9 cellular contexts compared by ENCODE assay signal in the genomic region with DNA sequence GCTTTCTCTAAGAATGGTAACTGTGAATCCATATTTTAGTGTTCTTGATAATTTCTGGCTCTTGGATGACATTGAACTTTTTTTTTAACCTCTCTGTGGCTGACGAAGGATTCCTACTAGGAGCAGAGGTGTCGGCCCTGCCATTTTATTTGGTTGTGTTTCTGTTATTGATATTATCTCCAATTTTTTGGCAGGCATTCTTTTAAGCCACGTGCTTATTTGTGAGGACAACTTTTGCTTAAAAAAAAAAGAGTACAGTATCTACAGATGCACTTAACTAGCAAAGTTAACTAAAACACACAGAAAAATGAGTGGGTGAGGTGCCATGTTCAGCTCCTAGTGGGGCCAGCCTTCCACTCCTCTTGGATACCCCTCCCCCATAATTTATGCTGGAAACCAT. TPM values are rescaled to one million over a fixed set of nuclear protein-coding genes. Genes with fewer than 3 reads are reported as not detected.
DNase-seq lines count a peak whose midpoint lies in the region; ATAC-seq, FAIRE-seq and TF ChIP-seq lines count a peak whose summit lies in the region.
"Had no signal": no experiment of that assay in that cellular context is flagged by ENCODE, and none has a peak within 500 bp of the region (broad histone marks: within the 10 kb centered on the region; RNA-seq: fewer than 3 reads in every experiment).

No MANE protein-coding gene starts in this region.

- H4K20me1 ChIP-seq in GM23248 (ENCODE audit: insufficient read depth) (no peaks in the 10 kb centered on the region), endothelial cell of umbilical vein (replicated peaks; ENCODE audit: control insufficient read depth, extremely low read depth, insufficient read depth, low read length) (no peaks in the 10 kb centered on the region)

- H3K36me3 ChIP-seq in GM23248 (ENCODE audit: low read depth) = no peaks in the 10 kb centered on the region
- H3K36me3 ChIP-seq in endothelial cell of umbilical vein (ENCODE audit: control insufficient read depth in 2 of 2, extremely low read depth in 1 of 2, insufficient read depth in 2 of 2, low read length in 2 of 2) = peaks cover 0 to 6% of the 10 kb centered on the region in 2 experiments

- H3K4me3 ChIP-seq in GM23248 (peak overlapping the region; percentile 86), endothelial cell of umbilical vein (replicated peaks in 1 of 3; ENCODE audit: insufficient read depth in 1 of 3, low read depth in 1 of 3, low read length in 3 of 3) (peak overlapping the region; percentile 41 to 83 (median 69)), retinal pigment epithelial cell (ENCODE audit: low read length) (peak overlapping the region; percentile 58)

- H3K27ac ChIP-seq in GM23248 (peak overlapping the region; percentile 1; the same call in 1 of the 2 replicates), endothelial cell of umbilical vein (ENCODE audit: insufficient read depth, low read depth, low read length) (no peak overlapping the region)

- DNase-seq in GM23248 (no peak), OCI-M1 (lab: John Stamatoyannopoulos, UW) (peak; percentile 75), endothelial cell of umbilical vein (ENCODE audit: low read depth, low spot score) (no peak), retinal pigment epithelial cell (ENCODE audit: low read depth) (no peak), kidney tubule cell (ENCODE audit: low spot score) (no peak)
- DNase-seq: NCI-H2081 treated with DMSO at 0.1 percent for 48 hours had no signal

- H3K27me3 ChIP-seq in GM23248 (replicated peaks; ENCODE audit: insufficient read depth) (no peaks in the 10 kb centered on the region), endothelial cell of umbilical vein (ENCODE audit: control insufficient read depth in 2 of 2, insufficient read depth in 2 of 2, low read length in 2 of 2) (peaks cover 0 to 2% of the 10 kb centered on the region in 2 experiments)

- no peaks in the 10 kb centered on the region for H3K9me1 ChIP-seq in endothelial cell of umbilical vein (replicated peaks; ENCODE audit: control insufficient read depth, extremely low read depth, insufficient read depth, low read length)

- H3K9me3 ChIP-seq in GM23248 (ENCODE audit: low read depth) = no peaks in the 10 kb centered on the region
- H3K9me3 ChIP-seq in endothelial cell of umbilical vein (replicated peaks; ENCODE audit: control insufficient read depth, insufficient read depth, low read length) = no peaks in the 10 kb centered on the region

- ATAC-seq in GM18873 (IDR thresholded peaks at IDR 0.05; ENCODE audit: low FRiP score, unreplicated experiment) (no peak), GM21717 (IDR thresholded peaks at IDR 0.05; ENCODE audit: unreplicated experiment) (no peak), GM19328 (IDR thresholded peaks at IDR 0.05; ENCODE audit: unreplicated experiment) (no peak)

- no peak for TF ChIP-seq POLR2A in endothelial cell of umbilical vein (IDR thresholded peaks at IDR 0.05; ENCODE audit: low read depth, low read length)

- dilution Hi-C loops in endothelial cell of umbilical vein (cut with MboI; ENCODE audit: extremely low pct_ligation_motif_present, low sequenced_read_pairs) = no loop called here

- H3K4me2 ChIP-seq in GM23248 (ENCODE audit: unreplicated experiment) (peak overlapping the region; percentile 90), endothelial cell of umbilical vein (ENCODE audit: insufficient read depth, low read length) (peak overlapping the region; percentile 78)

- H3K79me2 ChIP-seq in GM23248 (ENCODE audit: insufficient read depth) = 0 out of 2 replicates have a peak, but pooled peaks cover 9% of the 10 kb centered on the region
- H3K79me2 ChIP-seq in endothelial cell of umbilical vein (ENCODE audit: control insufficient read depth, insufficient read depth, low read length) = no peaks in the 10 kb centered on the region

- CTCF ChIA-PET in endothelial cell of umbilical vein (lab: Charles Lee) = interaction anchor here (0.7 to 7.3 kb wide), 3 partner anchors 15 to 110 kb away, joined by 3 to 270 read pairs (median 14); a partner anchor contains a TSS

- TF ChIP-seq CTCF in endothelial cell of umbilical vein (IDR thresholded peaks at IDR 0.05; ENCODE audit: extremely low read depth in 1 of 2, insufficient read depth in 1 of 2, low read depth in 1 of 2, low read length in 2 of 2) (no peak), retinal pigment epithelial cell (conservative IDR thresholded peaks at IDR 0.05; ENCODE audit: low read depth, low read length) (no peak)

- POLR2A ChIA-PET in endothelial cell of umbilical vein (lab: Charles Lee) = no interaction called here

- WGBS in GM23248 (ENCODE audit: low coverage in 1 of 2, low lambda C conversion rate in 2 of 2, missing lambda C conversion rate in 2 of 2), 2 experiments = 7 to 12% methylated on average over 3 of the region's 3 CpGs

- H3K9ac ChIP-seq in GM23248 (peak overlapping the region; percentile 66), endothelial cell of umbilical vein (replicated peaks; ENCODE audit: extremely low read depth, insufficient read depth, low read length) (peak overlapping the region; percentile 75)

- no peaks in the 10 kb centered on the region for H3K9me2 ChIP-seq in GM23248 (ENCODE audit: insufficient read depth)

- H3F3A ChIP-seq in GM23248 (ENCODE audit: insufficient read depth) = peaks cover 11% of the 10 kb centered on the region; the same call in 1 of the 2 replicates

- BruUV-seq in endothelial cell of umbilical vein (replicated peaks; lab: Mats Ljungman, UMichigan) = TSS peak; percentile 40

- in situ Hi-C loops in GM23248 (cut with MboI) = no loop called here

- peaks cover 18% of the 10 kb centered on the region for H3K4me1 ChIP-seq in GM23248 (ENCODE audit: insufficient read depth)
- H3K4me1 ChIP-seq in endothelial cell of umbilical vein (ENCODE audit: control insufficient read depth, extremely low read depth, insufficient read depth, low read length) = peaks cover 16% of the 10 kb centered on the region

- H2AFZ ChIP-seq in GM23248 (peak overlapping the region; percentile 84), endothelial cell of umbilical vein (ENCODE audit: low read depth, low read length) (peak overlapping the region; percentile 93)

- peak; percentile 77 for FAIRE-seq in endothelial cell of umbilical vein (lab: Jason Lieb, UNC)

- intact Hi-C loops in endothelial cell of umbilical vein (cut with micrococcal nuclease) = no loop called here

TF ChIP-seq in endothelial cell of umbilical vein, 7 proteins besides CTCF, POLR2A, EP300 and RAD21 (continues in another document):
- TF ChIP-seq POLR2AphosphoS5 (IDR thresholded peaks at IDR 0.05; ENCODE audit: insufficient read depth, low read depth, low read length) = no peak
- no peak for TF ChIP-seq MYC (IDR thresholded peaks at IDR 0.05; ENCODE audit: low read depth, low read length)
- TF ChIP-seq GATA2 (IDR thresholded peaks at IDR 0.05; ENCODE audit: insufficient read depth, insufficient read length, low read depth, low read length) = no peak
- TF ChIP-seq FOS (IDR thresholded peaks at IDR 0.05; ENCODE audit: borderline replicate concordance, insufficient read depth, low read length) = no peak

RNA-seq across cellular contexts. Expression of a gene that starts 1.1 kb away (rescaled TPM):
- total RNA-seq in GM23248 (2014; rRNA removed; shearing (Covaris generic)) = 9.7 and 14.7 TPM in 2 replicates
- 3.7 and 4.3 TPM in 2 replicates for polyA plus RNA-seq in GM23248 (2016; fragmentation: Nextera tagmentation; extraction: Ambion mirVana)
- total RNA-seq in endothelial cell of umbilical vein = 11.0 and 12.7 TPM in 2 replicates
- 9.1 and 9.5 TPM in 2 replicates for polyA plus RNA-seq in endothelial cell of umbilical vein
- 10.2 and 11.4 TPM in 2 replicates for polyA plus RNA-seq in endothelial cell of umbilical vein (2011; cell fraction: cytosol; rRNA removed)
- polyA plus RNA-seq in endothelial cell of umbilical vein (2011; cell fraction: nucleus; rRNA removed) = 7.8 and 8.5 TPM in 2 replicates
- polyA plus RNA-seq in endothelial cell of umbilical vein (2012) = 4.8 and 5.8 TPM in 2 replicates
- polyA minus RNA-seq in endothelial cell of umbilical vein = 7.3 and 9.4 TPM in 2 replicates
- 13.1 TPM for polyA minus RNA-seq in endothelial cell of umbilical vein (2011; cell fraction: cytosol; rRNA and poly(A)+ RNA removed)
- 2.0 and 2.8 TPM in 2 replicates for polyA minus RNA-seq in endothelial cell of umbilical vein (2011; cell fraction: nucleus; rRNA and poly(A)+ RNA removed)

RNA-seq across cellular contexts. Expression of a gene that starts 15.0 kb away (rescaled TPM):
- total RNA-seq in GM23248 (2014; rRNA removed; shearing (Covaris generic)) = 852 and 915 TPM in 2 replicates
- polyA plus RNA-seq in GM23248 (2016; fragmentation: Nextera tagmentation; extraction: Ambion mirVana) (346 and 366 TPM in 2 replicates), endothelial cell of umbilical vein (1,956 and 2,053 TPM in 2 replicates)
- total RNA-seq in endothelial cell of umbilical vein = 1,327 and 1,339 TPM in 2 replicates
- polyA plus RNA-seq in endothelial cell of umbilical vein (2011; cell fraction: cytosol; rRNA removed) = 2,740 and 3,664 TPM in 2 replicates
- polyA plus RNA-seq in endothelial cell of umbilical vein (2011; cell fraction: nucleus; rRNA removed) = 979 and 1,138 TPM in 2 replicates
- 2,181 and 2,192 TPM in 2 replicates for polyA plus RNA-seq in endothelial cell of umbilical vein (2012)
- polyA minus RNA-seq in endothelial cell of umbilical vein = 780 and 808 TPM in 2 replicates
- 702 TPM for polyA minus RNA-seq in endothelial cell of umbilical vein (2011; cell fraction: cytosol; rRNA and poly(A)+ RNA removed)
- polyA minus RNA-seq in endothelial cell of umbilical vein (2011; cell fraction: nucleus; rRNA and poly(A)+ RNA removed) = 141 and 181 TPM in 2 replicates

RNA-seq across cellular contexts. Expression of a gene that starts 43.6 kb away (rescaled TPM):
- total RNA-seq in GM23248 (2014; rRNA removed; shearing (Covaris generic)) = 10.5 and 12.0 TPM in 2 replicates
- 6.9 TPM in 2 replicates for polyA plus RNA-seq in GM23248 (2016; fragmentation: Nextera tagmentation; extraction: Ambion mirVana)
- 1.1 and 2.0 TPM in 2 replicates for total RNA-seq in endothelial cell of umbilical vein
- polyA plus RNA-seq in endothelial cell of umbilical vein = 1.6 and 1.7 TPM in 2 replicates
- polyA plus RNA-seq in endothelial cell of umbilical vein (2011; cell fraction: cytosol; rRNA removed) = 1.4 and 1.6 TPM in 2 replicates
- polyA plus RNA-seq in endothelial cell of umbilical vein (2011; cell fraction: nucleus; rRNA removed) = 2.2 and 3.7 TPM in 2 replicates
- 1.2 and 2.3 TPM in 2 replicates for polyA plus RNA-seq in endothelial cell of umbilical vein (2012)
- polyA minus RNA-seq in endothelial cell of umbilical vein = 0.70 and 2.0 TPM in 2 replicates
- polyA minus RNA-seq in endothelial cell of umbilical vein (2011; cell fraction: cytosol; rRNA and poly(A)+ RNA removed) = 4.2 TPM
- polyA minus RNA-seq in endothelial cell of umbilical vein (2011; cell fraction: nucleus; rRNA and poly(A)+ RNA removed) = 0.48 TPM in 2 replicates

RNA-seq across cellular contexts. Expression of a gene that starts 59.5 kb away (rescaled TPM):
- total RNA-seq in GM23248 (2014; rRNA removed; shearing (Covaris generic)) = not detected in 2 replicates
- not detected in 2 replicates for polyA plus RNA-seq in GM23248 (2016; fragmentation: Nextera tagmentation; extraction: Ambion mirVana)
- total RNA-seq in endothelial cell of umbilical vein = not detected in 2 replicates
- polyA plus RNA-seq in endothelial cell of umbilical vein = not detected in 2 replicates
- polyA plus RNA-seq in endothelial cell of umbilical vein (2011; cell fraction: cytosol; rRNA removed) = not detected in 2 replicates
- not detected in 2 replicates for polyA plus RNA-seq in endothelial cell of umbilical vein (2011; cell fraction: nucleus; rRNA removed)
- not detected in 2 replicates for polyA plus RNA-seq in endothelial cell of umbilical vein (2012)
- polyA minus RNA-seq in endothelial cell of umbilical vein = not detected in 2 replicates
- polyA minus RNA-seq in endothelial cell of umbilical vein (2011; cell fraction: cytosol; rRNA and poly(A)+ RNA removed) = not detected
- not detected in 2 replicates for polyA minus RNA-seq in endothelial cell of umbilical vein (2011; cell fraction: nucleus; rRNA and poly(A)+ RNA removed)
